In the genomic region with DNA sequence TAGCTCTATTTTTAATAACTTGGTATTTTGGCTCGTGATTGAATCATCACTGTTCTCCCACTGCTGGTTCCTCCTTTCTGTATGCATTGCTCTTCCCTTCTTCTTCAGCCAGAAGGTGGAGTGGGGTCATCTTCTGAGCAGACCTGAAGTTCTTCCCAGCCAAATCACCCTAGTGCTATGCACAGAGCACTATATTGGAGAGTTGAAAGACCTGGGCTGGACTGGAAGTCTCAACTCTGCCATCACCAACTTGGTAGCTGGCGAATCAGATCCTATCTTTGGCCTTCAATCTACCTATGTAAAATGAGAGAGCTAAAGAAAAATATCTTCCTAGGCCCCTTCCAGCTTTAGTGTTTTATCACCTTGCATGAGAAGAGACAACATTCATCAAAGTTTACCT, we compare ENCODE assay signal across 16 cellular contexts. TPM values are rescaled to one million over a fixed set of nuclear protein-coding genes. Genes with fewer than 3 reads are reported as not detected.
"Had no signal": no experiment of that assay in that cellular context is flagged by ENCODE, and none has a peak within 500 bp of the region (broad histone marks: within the 10 kb centered on the region; RNA-seq: fewer than 3 reads in every experiment).

No MANE protein-coding gene starts in this region.

- DNase-seq: activated CD4-positive, alpha-beta T cell treated with anti-CD3 and anti-CD28 coated beads, Interleukin-2, amount 10 ng/mL, durations not matched to agents 7 days and 5 days; activated naive CD4-positive, alpha-beta T cell treated with anti-CD3 and anti-CD28 coated beads for 36 hours; activated T-cell treated with anti-CD3 and anti-CD28 coated beads for 4 hours; head of caudate nucleus; left colon; natural killer cell; sigmoid colon; stimulated activated CD4-positive, alpha-beta T cell treated with anti-CD3 and anti-CD28 coated beads, Interleukin-12 subunit alpha, Interleukin-12 subunit beta, amount 100 ng/mL, for 4 hours; stimulated activated naive CD4-positive, alpha-beta T cell had no signal

- H3K4me3 ChIP-seq: cardiac muscle cell, esophagus muscularis mucosa, sigmoid colon had no signal

- H3K27ac ChIP-seq: cardiac muscle cell, esophagus muscularis mucosa, sigmoid colon had no signal

- ATAC-seq: activated T-helper 17 cell treated with anti-CD3 and anti-CD28 coated beads, Interleukin-2, amount 50 U/mL, for 72 hours; left colon had no signal

- FAIRE-seq: astrocyte, colon had no signal

- H3K27me3 ChIP-seq: cardiac muscle cell, esophagus muscularis mucosa, sigmoid colon had no signal

- H3K9me3 ChIP-seq: sigmoid colon had no signal

- H3K36me3 ChIP-seq: cardiac muscle cell, esophagus muscularis mucosa, sigmoid colon had no signal

RNA-seq across cellular contexts. Expression of a gene that starts 54.2 kb away (rescaled TPM):
- total RNA-seq: activated CD4-positive, alpha-beta T cell treated with anti-CD3 and anti-CD28 coated beads, Interleukin-2, amount 10 ng/mL, durations not matched to agents 7 days and 5 days; activated CD8-positive, alpha-beta memory T cell treated with anti-CD3 and anti-CD28 coated beads for 36 hours; activated naive CD4-positive, alpha-beta T cell treated with anti-CD3 and anti-CD28 coated beads for 36 hours; activated T-helper 17 cell treated with anti-CD3 and anti-CD28 coated beads, Interleukin-2, amount 50 U/mL, for 72 hours; astrocyte; left colon; natural killer cell; osteoblast had no signal
- polyA plus RNA-seq: cardiac muscle cell had no signal
